ENCODE assay signal across 9 cellular contexts in genomic region chr3:52983828-52984227, GRCh38.
DNase-seq lines count a peak whose midpoint lies in the region; ATAC-seq lines count a peak whose summit lies in the region.
"Had no signal": no experiment of that assay in that cellular context is flagged by ENCODE, and none has a peak within 500 bp of the region (broad histone marks: within the 10 kb centered on the region; RNA-seq: fewer than 3 reads in every experiment).

No MANE protein-coding gene starts in this region.

- H3K36me3 Mint-ChIP-seq in activated T-cell treated with anti-CD3 and anti-CD28 coated beads, Interleukin-2, amount 50 U/mL, for 24 hours (ENCODE audit: low read depth) = peaks cover 6% of the 10 kb centered on the region
- peaks cover 6% of the 10 kb centered on the region for H3K36me3 Mint-ChIP-seq in activated CD4-positive, alpha-beta memory T cell treated with anti-CD3 and anti-CD28 coated beads, Interleukin-2, amount 10 ng/mL, durations not matched to agents 7 days and 5 days (ENCODE audit: low read depth)
- peaks cover 4% of the 10 kb centered on the region for H3K36me3 Mint-ChIP-seq in stimulated activated naive CD8-positive, alpha-beta T cell treated with anti-CD3 and anti-CD28 coated beads, Interleukin-15, Interleukin-2, amounts not matched to agents 100 ng/mL and 50 ng/mL, for 24 hours (ENCODE audit: low read depth)

- POLR2A ChIA-PET in activated CD4-positive, alpha-beta memory T cell treated with anti-CD3 and anti-CD28 coated beads, Interleukin-2, amount 10 ng/mL, durations not matched to agents 7 days and 5 days (lab: Charles Lee) = interaction anchor here (0.6 to 2.6 kb wide), 5 partner anchors 13 to 213 kb away, joined by 3 to 15 read pairs (median 4); partner anchors contain the start of gene SFMBT1

- peaks cover 50% of the 10 kb centered on the region for H3K4me1 Mint-ChIP-seq in activated T-cell treated with anti-CD3 and anti-CD28 coated beads, Interleukin-2, amount 50 U/mL, for 24 hours (ENCODE audit: low read depth)
- H3K4me1 Mint-ChIP-seq in activated CD4-positive, alpha-beta memory T cell treated with anti-CD3 and anti-CD28 coated beads, Interleukin-2, amount 10 ng/mL, durations not matched to agents 7 days and 5 days = peaks cover 25% of the 10 kb centered on the region
- H3K4me1 Mint-ChIP-seq in stimulated activated naive CD8-positive, alpha-beta T cell treated with anti-CD3 and anti-CD28 coated beads, Interleukin-15, Interleukin-2, amounts not matched to agents 100 ng/mL and 50 ng/mL, for 24 hours (ENCODE audit: low read depth) = peaks cover 46% of the 10 kb centered on the region

- H3K27me3 Mint-ChIP-seq in activated T-cell treated with anti-CD3 and anti-CD28 coated beads, Interleukin-2, amount 50 U/mL, for 24 hours = no peaks in the 10 kb centered on the region
- H3K27me3 Mint-ChIP-seq in activated CD4-positive, alpha-beta memory T cell treated with anti-CD3 and anti-CD28 coated beads, Interleukin-2, amount 10 ng/mL, durations not matched to agents 7 days and 5 days = no peaks in the 10 kb centered on the region
- no peaks in the 10 kb centered on the region for H3K27me3 Mint-ChIP-seq in stimulated activated naive CD8-positive, alpha-beta T cell treated with anti-CD3 and anti-CD28 coated beads, Interleukin-15, Interleukin-2, amounts not matched to agents 100 ng/mL and 50 ng/mL, for 24 hours

- H3K4me3 Mint-ChIP-seq in activated T-cell treated with anti-CD3 and anti-CD28 coated beads, Interleukin-2, amount 50 U/mL, for 24 hours = peak overlapping the region; percentile 49
- peak overlapping the region; percentile 12 for H3K4me3 Mint-ChIP-seq in activated CD4-positive, alpha-beta memory T cell treated with anti-CD3 and anti-CD28 coated beads, Interleukin-2, amount 10 ng/mL, durations not matched to agents 7 days and 5 days
- H3K4me3 Mint-ChIP-seq in stimulated activated naive CD8-positive, alpha-beta T cell treated with anti-CD3 and anti-CD28 coated beads, Interleukin-15, Interleukin-2, amounts not matched to agents 100 ng/mL and 50 ng/mL, for 24 hours = peak overlapping the region; percentile 66

- no peaks in the 10 kb centered on the region for H3K9me3 Mint-ChIP-seq in activated T-cell treated with anti-CD3 and anti-CD28 coated beads, Interleukin-2, amount 50 U/mL, for 24 hours
- H3K9me3 Mint-ChIP-seq in activated CD4-positive, alpha-beta memory T cell treated with anti-CD3 and anti-CD28 coated beads, Interleukin-2, amount 10 ng/mL, durations not matched to agents 7 days and 5 days = no peaks in the 10 kb centered on the region
- H3K9me3 Mint-ChIP-seq in stimulated activated naive CD8-positive, alpha-beta T cell treated with anti-CD3 and anti-CD28 coated beads, Interleukin-15, Interleukin-2, amounts not matched to agents 100 ng/mL and 50 ng/mL, for 24 hours = peaks cover 5% of the 10 kb centered on the region

- peak overlapping the region; percentile 95 for H3K27ac Mint-ChIP-seq in activated T-cell treated with anti-CD3 and anti-CD28 coated beads, Interleukin-2, amount 50 U/mL, for 24 hours
- H3K27ac Mint-ChIP-seq in activated CD4-positive, alpha-beta memory T cell treated with anti-CD3 and anti-CD28 coated beads, Interleukin-2, amount 10 ng/mL, durations not matched to agents 7 days and 5 days = peak overlapping the region; percentile 66
- H3K27ac Mint-ChIP-seq in stimulated activated naive CD8-positive, alpha-beta T cell treated with anti-CD3 and anti-CD28 coated beads, Interleukin-15, Interleukin-2, amounts not matched to agents 100 ng/mL and 50 ng/mL, for 24 hours = peak overlapping the region; percentile 93

- DNase-seq in activated T-cell treated with anti-CD3 and anti-CD28 coated beads, Interleukin-2, amount 50 U/mL, for 24 hours = no peak
- no peak for DNase-seq in activated T-cell treated with anti-CD3 and anti-CD28 coated beads, Interleukin-2, amount 50 U/mL, for 1 hour
- no peak for DNase-seq in activated CD4-positive, alpha-beta memory T cell treated with anti-CD3 and anti-CD28 coated beads, Interleukin-2, amount 10 ng/mL, durations not matched to agents 7 days and 5 days
- DNase-seq in inferior parietal cortex (ENCODE audit: extremely low spot score) (no peak), GF-D8 (lab: John Stamatoyannopoulos, UW) (no peak), RPMI8226 (no peak)

- CTCF ChIA-PET in activated CD4-positive, alpha-beta memory T cell treated with anti-CD3 and anti-CD28 coated beads, Interleukin-2, amount 10 ng/mL, durations not matched to agents 7 days and 5 days (lab: Charles Lee) = interaction anchor here (1.6 kb wide), 1 partner anchor 213 kb away, joined by 3 read pairs; no protein-coding TSS in a partner anchor

- ATAC-seq in HG02943 (IDR thresholded peaks at IDR 0.05; ENCODE audit: low read depth, unreplicated experiment) = peak; percentile 30
- ATAC-seq: body of pancreas had no signal

Comparison
In these comparisons a context has a peak if more than half of its experiments do, and no peak if none do; other contexts are left out.
1. H3K4me3 Mint-ChIP-seq: peak in every context shown above with its lines; median percentile 66 in stimulated activated naive CD8-positive, alpha-beta T cell treated with anti-CD3 and anti-CD28 coated beads, Interleukin-15, Interleukin-2, amounts not matched to agents 100 ng/mL and 50 ng/mL, for 24 hours; 49 in activated T-cell treated with anti-CD3 and anti-CD28 coated beads, Interleukin-2, amount 50 U/mL, for 24 hours; 12 in activated CD4-positive, alpha-beta memory T cell treated with anti-CD3 and anti-CD28 coated beads, Interleukin-2, amount 10 ng/mL, durations not matched to agents 7 days and 5 days.